Comparison of ENCODE assay signal across 29 cellular contexts in the genomic region with DNA sequence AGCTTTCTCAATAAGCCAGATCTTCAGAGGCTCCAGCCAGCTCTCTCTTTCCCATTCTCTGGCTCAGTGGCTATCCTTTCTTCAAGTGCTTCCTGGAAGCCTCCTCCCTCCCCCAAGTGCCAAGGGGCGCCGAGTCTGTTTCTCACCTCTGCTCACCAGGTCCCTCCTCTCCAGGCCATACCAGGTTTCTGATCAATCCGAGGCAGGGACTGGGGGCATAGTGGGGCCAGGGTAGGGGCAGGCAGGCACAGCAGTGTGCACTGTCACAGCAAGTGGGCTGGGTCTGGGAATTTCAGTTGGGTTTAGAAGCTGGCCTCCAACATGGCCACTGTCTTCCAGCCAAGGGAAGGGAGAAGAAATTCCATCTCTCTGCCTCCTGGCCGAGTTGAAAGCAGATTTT.
"Had no signal": no experiment of that assay in that cellular context is flagged by ENCODE, and none has a peak within 500 bp of the region (broad histone marks: within the 10 kb centered on the region; RNA-seq: fewer than 3 reads in every experiment).

No MANE protein-coding gene starts in this region.

- H3K27ac Mint-ChIP-seq: dendritic cell treated with granulocyte-macrophage colony-stimulating factor and Interleukin-4, amounts not matched to agents 40 ng/mL and 50 ng/mL, for 4 days; endodermal cell; immature natural killer cell; naive thymus-derived CD8-positive, alpha-beta T cell; nephron progenitor cell; stimulated activated effector memory CD8-positive, alpha-beta T cell treated with anti-CD3 and anti-CD28 coated beads, Interleukin-12 subunit alpha, Interleukin-12 subunit beta, amount 100 ng/mL, for 72 hours had no signal

- H3K9me3 ChIP-seq: colonic mucosa, esophagus muscularis mucosa, heart right ventricle, lower lobe of right lung, ovary, psoas muscle, stomach, thyroid gland had no signal

- H3K27ac ChIP-seq: colonic mucosa, esophagus muscularis mucosa, foreskin keratinocyte, heart right ventricle, lower lobe of right lung, ovary, psoas muscle, stomach, thyroid gland had no signal

- H3K36me3 Mint-ChIP-seq: immature natural killer cell; naive thymus-derived CD8-positive, alpha-beta T cell; stimulated activated effector memory CD8-positive, alpha-beta T cell treated with anti-CD3 and anti-CD28 coated beads, Interleukin-12 subunit alpha, Interleukin-12 subunit beta, amount 100 ng/mL, for 72 hours had no signal

- H3K4me3 ChIP-seq: colonic mucosa, esophagus muscularis mucosa, heart right ventricle, lower lobe of right lung, ovary, psoas muscle, stomach, thyroid gland had no signal

- H3K36me3 ChIP-seq: colonic mucosa, lower lobe of right lung, ovary, stomach, thyroid gland had no signal

- H3K4me3 Mint-ChIP-seq: dendritic cell treated with granulocyte-macrophage colony-stimulating factor and Interleukin-4, amounts not matched to agents 40 ng/mL and 50 ng/mL, for 4 days; endodermal cell; immature natural killer cell; naive thymus-derived CD8-positive, alpha-beta T cell; nephron progenitor cell; stimulated activated effector memory CD8-positive, alpha-beta T cell treated with anti-CD3 and anti-CD28 coated beads, Interleukin-12 subunit alpha, Interleukin-12 subunit beta, amount 100 ng/mL, for 72 hours had no signal

- ATAC-seq: heart right ventricle; left colon; left ventricle myocardium superior; lower lobe of right lung; naive thymus-derived CD8-positive, alpha-beta T cell; psoas muscle; stimulated activated effector memory CD8-positive, alpha-beta T cell treated with anti-CD3 and anti-CD28 coated beads, Interleukin-12 subunit alpha, Interleukin-12 subunit beta, amount 100 ng/mL, for 72 hours had no signal

- H3K27me3 ChIP-seq: colonic mucosa, esophagus muscularis mucosa, heart right ventricle, ovary, stomach, thyroid gland had no signal

- H3K4me1 ChIP-seq: colonic mucosa, foreskin keratinocyte, psoas muscle had no signal

- H3K4me1 Mint-ChIP-seq: immature natural killer cell had no signal

- DNase-seq: colonic mucosa; effector CD8-positive, alpha-beta T cell; foreskin keratinocyte; glutamatergic neuron; heart right ventricle; hypothalamus; immature natural killer cell; kidney glomerular epithelial cell; left colon; left ventricle myocardium superior; lower lobe of right lung; naive thymus-derived CD8-positive, alpha-beta T cell; occipital lobe; posterior cingulate gyrus; psoas muscle; small intestine; stimulated activated CD4-positive, alpha-beta T cell treated with anti-CD3 and anti-CD28 coated beads, Interleukin-2, amount 100 ng/mL, for 24 hours; stimulated activated CD4-positive, alpha-beta T cell treated with anti-CD3 and anti-CD28 coated beads, Interleukin-4, amount 100 ng/mL, for 24 hours; stimulated activated naive CD4-positive, alpha-beta T cell treated with Interleukin-2 at 50 U/mL for 16 hours; stomach; thyroid gland; trophoblast cell had no signal

- FAIRE-seq: endothelial cell of umbilical vein, small intestine had no signal

- H3K27me3 Mint-ChIP-seq: dendritic cell treated with granulocyte-macrophage colony-stimulating factor and Interleukin-4, amounts not matched to agents 40 ng/mL and 50 ng/mL, for 4 days had no signal

- H3K9me3 Mint-ChIP-seq: dendritic cell treated with granulocyte-macrophage colony-stimulating factor and Interleukin-4, amounts not matched to agents 40 ng/mL and 50 ng/mL, for 4 days; endodermal cell; naive thymus-derived CD8-positive, alpha-beta T cell; nephron progenitor cell; stimulated activated effector memory CD8-positive, alpha-beta T cell treated with anti-CD3 and anti-CD28 coated beads, Interleukin-12 subunit alpha, Interleukin-12 subunit beta, amount 100 ng/mL, for 72 hours had no signal
